9 cellular contexts compared by ENCODE assay signal in the genomic region with DNA sequence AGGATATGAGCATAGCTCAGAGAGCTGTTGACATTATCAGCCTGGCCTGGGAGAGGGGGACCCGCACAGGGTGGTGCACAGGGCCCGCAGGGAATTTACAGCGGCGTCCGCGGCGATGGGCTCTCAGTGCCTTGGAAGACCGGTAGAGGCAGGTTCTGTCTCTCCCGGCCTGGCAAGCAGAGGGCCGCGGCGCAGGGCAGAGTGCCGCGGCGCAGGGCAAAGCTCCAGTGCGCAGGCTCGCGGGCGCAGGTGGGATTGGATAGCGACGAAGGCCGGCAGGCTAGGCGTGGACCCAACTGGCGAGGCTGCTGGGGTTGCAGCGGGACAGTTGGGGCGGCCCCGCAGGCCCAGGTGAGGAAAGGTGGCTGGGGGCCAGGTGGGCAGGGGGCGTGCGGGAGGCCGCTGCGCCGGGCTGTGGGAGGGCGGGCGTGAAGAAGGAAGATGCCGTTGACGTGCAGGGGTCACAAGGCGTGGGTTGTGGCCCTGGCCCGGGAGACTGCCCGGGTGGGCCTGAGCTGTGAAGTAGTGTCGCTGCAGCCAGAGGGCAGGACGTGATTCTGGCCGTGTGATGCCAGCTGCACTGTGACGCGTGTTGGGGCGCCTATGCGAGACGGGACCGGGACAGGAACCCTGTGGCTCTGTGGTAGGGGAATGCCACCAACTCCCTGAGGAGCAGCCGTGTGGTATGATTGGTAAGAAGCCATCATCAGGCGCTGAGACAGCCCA. TPM values are rescaled to one million over a fixed set of nuclear protein-coding genes. Genes with fewer than 3 reads are reported as not detected.
DNase-seq lines count a peak whose midpoint lies in the region; ATAC-seq and TF ChIP-seq lines count a peak whose summit lies in the region.
"Not testable (repeated sequence)": the region's sequence is repeated elsewhere in the genome, so short reads cannot be mapped to it uniquely, and the experiment has no call there.
"Had no signal": no experiment of that assay in that cellular context is flagged by ENCODE, and none has a peak within 500 bp of the region (broad histone marks: within the 10 kb centered on the region; RNA-seq: fewer than 3 reads in every experiment).

A gene with protein sequence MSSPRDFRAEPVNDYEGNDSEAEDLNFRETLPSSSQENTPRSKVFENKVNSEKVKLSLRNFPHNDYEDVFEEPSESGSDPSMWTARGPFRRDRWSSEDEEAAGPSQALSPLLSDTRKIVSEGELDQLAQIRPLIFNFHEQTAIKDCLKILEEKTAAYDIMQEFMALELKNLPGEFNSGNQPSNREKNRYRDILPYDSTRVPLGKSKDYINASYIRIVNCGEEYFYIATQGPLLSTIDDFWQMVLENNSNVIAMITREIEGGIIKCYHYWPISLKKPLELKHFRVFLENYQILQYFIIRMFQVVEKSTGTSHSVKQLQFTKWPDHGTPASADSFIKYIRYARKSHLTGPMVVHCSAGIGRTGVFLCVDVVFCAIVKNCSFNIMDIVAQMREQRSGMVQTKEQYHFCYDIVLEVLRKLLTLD (plus strand): TSS at position 278 of the 726 bp plus-strand sequence. CDS start 21,072 bp downstream, outside the sequence.

- H3K4me1 ChIP-seq in CD4-positive, CD25-positive, alpha-beta regulatory T cell (ENCODE audit: control insufficient read depth, insufficient read depth, low read length, poor library complexity, severe bottlenecking); Panc1 (ENCODE audit: control insufficient read depth, insufficient read depth, low read length): not testable (repeated sequence)

- H3K4me3 ChIP-seq in CD4-positive, CD25-positive, alpha-beta regulatory T cell (ENCODE audit: low read depth, low read length) = not testable (repeated sequence)
- H3K4me3 ChIP-seq in Panc1 (ENCODE audit: low read depth in 2 of 2, low read length in 2 of 2) (peak within 1 kb of the TSS; percentile 11 to 39; a peak in 2 of 4 replicates), coronary artery (peak within 1 kb of the TSS; percentile 54)

- intact Hi-C loops in Panc1 (cut with micrococcal nuclease; ENCODE audit: unreplicated experiment); left cardiac atrium (cut with DNase I): not testable (repeated sequence)

- H3K27me3 ChIP-seq in CD4-positive, CD25-positive, alpha-beta regulatory T cell (ENCODE audit: control insufficient read depth, insufficient read depth, low read length); Panc1 (ENCODE audit: control insufficient read depth, insufficient read depth, low read length): not testable (repeated sequence)

- TF ChIP-seq CTCF in Panc1 (IDR thresholded peaks at IDR 0.05); coronary artery (IDR thresholded peaks at IDR 0.05): not testable (repeated sequence)

- peak within 1 kb of the TSS in 2 of 4 donors; percentile 74 to 77 for H3K4me3 Mint-ChIP-seq in CD4-positive, CD25-positive, alpha-beta regulatory T cell
- H3K4me3 Mint-ChIP-seq in activated T-helper 17 cell treated with anti-CD3 and anti-CD28 coated beads, Interleukin-2, amount 50 U/mL, for 72 hours; natural killer cell treated with Interleukin-12 subunit alpha and Interleukin-12 subunit beta and Interleukin-15 and Interleukin-18, amount 100 ng/mL, for 72 hours: not testable (repeated sequence)
- H3K4me3 Mint-ChIP-seq in stimulated activated naive CD8-positive, alpha-beta T cell treated with anti-CD3 and anti-CD28 coated beads, Interleukin-15, amount 100 ng/mL, for 72 hours = peak within 1 kb of the TSS; percentile 72 to 76

- not testable (repeated sequence) for H3K9me3 Mint-ChIP-seq in CD4-positive, CD25-positive, alpha-beta regulatory T cell; activated T-helper 17 cell treated with anti-CD3 and anti-CD28 coated beads, Interleukin-2, amount 50 U/mL, for 72 hours; natural killer cell treated with Interleukin-12 subunit alpha and Interleukin-12 subunit beta and Interleukin-15 and Interleukin-18, amount 100 ng/mL, for 72 hours; stimulated activated naive CD8-positive, alpha-beta T cell treated with anti-CD3 and anti-CD28 coated beads, Interleukin-15, amount 100 ng/mL, for 72 hours

- H3K36me3 ChIP-seq in CD4-positive, CD25-positive, alpha-beta regulatory T cell (ENCODE audit: control insufficient read depth, insufficient read depth, low read length); Panc1 (ENCODE audit: control insufficient read depth, insufficient read depth, low read length): not testable (repeated sequence)

- H3K4me1 Mint-ChIP-seq in CD4-positive, CD25-positive, alpha-beta regulatory T cell; activated T-helper 17 cell treated with anti-CD3 and anti-CD28 coated beads, Interleukin-2, amount 50 U/mL, for 72 hours; natural killer cell treated with Interleukin-12 subunit alpha and Interleukin-12 subunit beta and Interleukin-15 and Interleukin-18, amount 100 ng/mL, for 72 hours (ENCODE audit: low read depth in 2 of 2); stimulated activated naive CD8-positive, alpha-beta T cell treated with anti-CD3 and anti-CD28 coated beads, Interleukin-15, amount 100 ng/mL, for 72 hours: not testable (repeated sequence)

- H3K27me3 Mint-ChIP-seq in CD4-positive, CD25-positive, alpha-beta regulatory T cell; activated T-helper 17 cell treated with anti-CD3 and anti-CD28 coated beads, Interleukin-2, amount 50 U/mL, for 72 hours; natural killer cell treated with Interleukin-12 subunit alpha and Interleukin-12 subunit beta and Interleukin-15 and Interleukin-18, amount 100 ng/mL, for 72 hours; stimulated activated naive CD8-positive, alpha-beta T cell treated with anti-CD3 and anti-CD28 coated beads, Interleukin-15, amount 100 ng/mL, for 72 hours: not testable (repeated sequence)

- peak in 1 of 3 donors; percentile 11 for DNase-seq in CD4-positive, CD25-positive, alpha-beta regulatory T cell
- not testable (repeated sequence) for DNase-seq in Panc1 (ENCODE audit: low read depth, low spot score); coronary artery (ENCODE audit: low spot score); natural killer cell treated with Interleukin-12 subunit alpha and Interleukin-12 subunit beta and Interleukin-15 and Interleukin-18, amount 100 ng/mL, for 72 hours (ENCODE audit: low spot score)
- DNase-seq in left cardiac atrium = peak; percentile 64
- peak; percentile 6 to 31 for DNase-seq in stimulated activated naive CD8-positive, alpha-beta T cell treated with anti-CD3 and anti-CD28 coated beads, Interleukin-15, amount 100 ng/mL, for 72 hours

- ATAC-seq in CD4-positive, CD25-positive, alpha-beta regulatory T cell (ENCODE audit: low read depth in 2 of 2) = peak; percentile 17 to 50
- ATAC-seq in GM21723 (IDR thresholded peaks at IDR 0.05; ENCODE audit: unreplicated experiment) (peak; percentile 75), Panc1 (peak; percentile 99), left cardiac atrium (peak; percentile 93 to 98)
- ATAC-seq in activated T-helper 17 cell treated with anti-CD3 and anti-CD28 coated beads, Interleukin-2, amount 50 U/mL, for 72 hours (replicated peaks) = peak; percentile 82
- ATAC-seq in natural killer cell treated with Interleukin-12 subunit alpha and Interleukin-12 subunit beta and Interleukin-15 and Interleukin-18, amount 100 ng/mL, for 72 hours = peak; percentile 60 to 73
- peak; percentile 84 for ATAC-seq in stimulated activated naive CD8-positive, alpha-beta T cell treated with anti-CD3 and anti-CD28 coated beads, Interleukin-15, amount 100 ng/mL, for 72 hours

- not testable (repeated sequence) for H3K36me3 Mint-ChIP-seq in CD4-positive, CD25-positive, alpha-beta regulatory T cell; activated T-helper 17 cell treated with anti-CD3 and anti-CD28 coated beads, Interleukin-2, amount 50 U/mL, for 72 hours (ENCODE audit: low read depth); natural killer cell treated with Interleukin-12 subunit alpha and Interleukin-12 subunit beta and Interleukin-15 and Interleukin-18, amount 100 ng/mL, for 72 hours

- BruUV-seq in Panc1 (replicated peaks; lab: Mats Ljungman, UMichigan) = not testable (repeated sequence)

- H3K9me3 ChIP-seq in CD4-positive, CD25-positive, alpha-beta regulatory T cell (ENCODE audit: control insufficient read depth in 2 of 2, low read length in 2 of 2); Panc1 (ENCODE audit: control insufficient read depth, insufficient read depth, low read depth, low read length): not testable (repeated sequence)

- POLR2A ChIA-PET in Panc1 (lab: Charles Lee) = not testable (repeated sequence)

- peak within 1 kb of the TSS in 1 of 3 donors; percentile 46 for H3K27ac Mint-ChIP-seq in CD4-positive, CD25-positive, alpha-beta regulatory T cell
- not testable (repeated sequence) for H3K27ac Mint-ChIP-seq in activated T-helper 17 cell treated with anti-CD3 and anti-CD28 coated beads, Interleukin-2, amount 50 U/mL, for 72 hours; natural killer cell treated with Interleukin-12 subunit alpha and Interleukin-12 subunit beta and Interleukin-15 and Interleukin-18, amount 100 ng/mL, for 72 hours
- peak within 1 kb of the TSS; percentile 25 to 82 for H3K27ac Mint-ChIP-seq in stimulated activated naive CD8-positive, alpha-beta T cell treated with anti-CD3 and anti-CD28 coated beads, Interleukin-15, amount 100 ng/mL, for 72 hours

- in situ Hi-C loops in Panc1 (cut with HindIII; ENCODE audit: low pct_unique_long_range_greater_than_20kb, low sequenced_read_pairs) = not testable (repeated sequence)

- CTCF ChIA-PET in Panc1 (lab: Charles Lee) = not testable (repeated sequence)

- H3K27ac ChIP-seq in CD4-positive, CD25-positive, alpha-beta regulatory T cell (ENCODE audit: insufficient read depth, low read length, poor library complexity, severe bottlenecking); coronary artery: not testable (repeated sequence)
- peak within 1 kb of the TSS; percentile 63; the same call in 1 of the 2 replicates for H3K27ac ChIP-seq in Panc1 (ENCODE audit: low read length)

RNA-seq across cellular contexts. Expression of the gene that starts here (rescaled TPM):
- total RNA-seq in CD4-positive, CD25-positive, alpha-beta regulatory T cell = not detected
- under 1 TPM in 3 of 4 donors, not detected in 1; 0.17 to 0.69 (median 0.44) TPM for polyA plus RNA-seq in CD4-positive, CD25-positive, alpha-beta regulatory T cell
- 9.5 TPM for total RNA-seq in Panc1 (2021; ENCODE audit: unreplicated experiment)
- 5.9 TPM for polyA plus RNA-seq in Panc1 (2012; ENCODE audit: insufficient read length)
- under 1 TPM; 0.22 to 0.85 TPM for total RNA-seq in activated T-helper 17 cell treated with anti-CD3 and anti-CD28 coated beads, Interleukin-2, amount 50 U/mL, for 72 hours
- 10 to 100 TPM in 1 of 2 donors, 1 to 10 TPM in 1; 9.7 to 14.2 TPM for total RNA-seq in left cardiac atrium
- under 1 TPM in 1 of 2 donors, not detected in 1; 0.67 TPM for total RNA-seq in natural killer cell treated with Interleukin-12 subunit alpha and Interleukin-12 subunit beta and Interleukin-15 and Interleukin-18, amount 100 ng/mL, for 72 hours
- total RNA-seq: HT-29 had no signal

Comparison
In these comparisons a context has a peak if more than half of its experiments do, and no peak if none do; other contexts are left out.
1. Peak in ATAC-seq in CD4-positive, CD25-positive, alpha-beta regulatory T cell; RNA of the gene not detected or under 1 TPM.
2. Peak in ATAC-seq in activated T-helper 17 cell treated with anti-CD3 and anti-CD28 coated beads, Interleukin-2, amount 50 U/mL, for 72 hours; RNA of the gene not detected or under 1 TPM.
3. Peak in ATAC-seq in natural killer cell treated with Interleukin-12 subunit alpha and Interleukin-12 subunit beta and Interleukin-15 and Interleukin-18, amount 100 ng/mL, for 72 hours; RNA of the gene not detected or under 1 TPM.
4. ATAC-seq: peak in every context shown above with its lines; median percentile 99 in Panc1; 96 in left cardiac atrium; 84 in stimulated activated naive CD8-positive, alpha-beta T cell treated with anti-CD3 and anti-CD28 coated beads, Interleukin-15, amount 100 ng/mL, for 72 hours; 82 in activated T-helper 17 cell treated with anti-CD3 and anti-CD28 coated beads, Interleukin-2, amount 50 U/mL, for 72 hours; 75 in GM21723; 66 in natural killer cell treated with Interleukin-12 subunit alpha and Interleukin-12 subunit beta and Interleukin-15 and Interleukin-18, amount 100 ng/mL, for 72 hours; 34 in CD4-positive, CD25-positive, alpha-beta regulatory T cell.